13 cellular contexts compared by ENCODE assay signal in the genomic region with DNA sequence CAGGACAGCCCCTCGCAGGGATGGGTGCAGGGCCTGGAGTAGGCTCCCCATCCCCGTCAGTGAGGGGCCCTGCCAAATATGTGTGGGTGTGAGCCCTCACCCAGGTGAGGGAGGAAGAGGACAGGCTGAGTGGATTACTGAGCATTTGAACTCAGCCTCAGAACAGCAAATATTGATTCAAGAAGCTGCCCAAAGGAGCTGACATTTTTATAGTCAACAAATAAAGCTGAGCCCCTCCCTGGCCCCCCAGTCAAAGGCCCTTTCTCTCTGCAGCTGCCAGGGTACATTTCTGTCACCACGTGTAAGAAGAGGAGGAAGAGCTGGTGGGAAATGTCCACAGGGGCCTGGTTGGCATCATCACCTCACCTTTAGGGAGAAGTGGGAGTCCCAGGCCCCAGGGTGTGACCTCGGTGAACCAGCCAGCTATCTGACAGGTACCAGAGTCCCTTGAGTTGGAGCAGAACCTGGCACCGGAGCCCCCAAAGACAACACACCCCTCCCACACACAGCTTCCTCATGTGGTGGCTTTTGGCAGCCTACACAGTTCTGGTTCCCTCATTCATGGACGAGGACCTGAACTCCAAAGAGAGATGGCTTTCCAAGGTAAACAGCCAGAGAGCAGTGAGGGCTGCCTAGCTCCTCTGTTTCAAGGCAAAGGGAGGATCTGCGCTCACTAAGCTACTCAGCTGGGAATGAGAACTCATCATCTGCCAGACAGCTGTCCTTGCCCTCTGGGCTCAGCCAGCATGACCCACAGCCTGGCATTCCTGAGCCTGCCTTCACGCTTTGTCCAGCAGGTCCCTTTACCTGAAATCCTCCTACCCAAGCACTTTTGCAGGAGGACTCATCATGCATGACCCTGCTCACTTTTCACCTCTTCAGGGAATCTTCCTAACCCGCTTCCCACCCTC. TPM values are rescaled to one million over a fixed set of nuclear protein-coding genes. Genes with fewer than 3 reads are reported as not detected.
A peak's percentile ranks its signal among the peaks of the same experiment; 100 is the strongest.
DNase-seq lines count a peak whose midpoint lies in the region; ATAC-seq and TF ChIP-seq lines count a peak whose summit lies in the region.
"Had no signal": no experiment of that assay in that cellular context is flagged by ENCODE, and none has a peak within 500 bp of the region (broad histone marks: within the 10 kb centered on the region; RNA-seq: fewer than 3 reads in every experiment).

No MANE protein-coding gene starts in this region.

- H3K4me3 Mint-ChIP-seq in stimulated activated naive CD8-positive, alpha-beta T cell treated with anti-CD3 and anti-CD28 coated beads, Interleukin-15, amount 100 ng/mL, for 72 hours: no peak overlapping the region
- H3K4me3 Mint-ChIP-seq: WTC11 had no signal

- no peak overlapping the region for H3K4me3 ChIP-seq in lung
- H3K4me3 ChIP-seq in upper lobe of right lung: no peak overlapping the region
- H3K4me3 ChIP-seq: gastrocnemius medialis, GM12878, testis had no signal

- H3K36me3 ChIP-seq in lung (ENCODE audit: control insufficient read depth in 2 of 2, insufficient read depth in 2 of 2, low read length in 2 of 2) (no peaks in the 10 kb centered on the region), upper lobe of right lung (no peaks in the 10 kb centered on the region)
- H3K36me3 ChIP-seq: gastrocnemius medialis had no signal

- H3K27me3 ChIP-seq in lung (ENCODE audit: control insufficient read depth, insufficient read depth): no peaks in the 10 kb centered on the region
- no peaks in the 10 kb centered on the region for H3K27me3 ChIP-seq in upper lobe of right lung
- H3K27me3 ChIP-seq: gastrocnemius medialis, testis had no signal

- intact Hi-C loops in upper lobe of right lung (cut with DNase I): no loop called here

- peaks cover 13% of the 10 kb centered on the region for H3K4me1 Mint-ChIP-seq in stimulated activated naive CD8-positive, alpha-beta T cell treated with anti-CD3 and anti-CD28 coated beads, Interleukin-15, amount 100 ng/mL, for 72 hours
- H3K4me1 Mint-ChIP-seq: WTC11 had no signal

- H3K27me3 Mint-ChIP-seq in stimulated activated naive CD8-positive, alpha-beta T cell treated with anti-CD3 and anti-CD28 coated beads, Interleukin-15, amount 100 ng/mL, for 72 hours: peaks cover 21% of the 10 kb centered on the region

- TF ChIP-seq CTCF in lung (IDR thresholded peaks at IDR 0.05; ENCODE audit: control extremely low read depth, extremely low read depth): no peak
- no peak for TF ChIP-seq CTCF in upper lobe of right lung (IDR thresholded peaks at IDR 0.05)

- H3K9me3 ChIP-seq in lung (ENCODE audit: control insufficient read depth in 2 of 2, insufficient read depth in 1 of 2, low read length in 1 of 2) (peaks cover 0 to 5% of the 10 kb centered on the region in 2 donors), upper lobe of right lung (no peaks in the 10 kb centered on the region)
- H3K9me3 ChIP-seq: gastrocnemius medialis, testis had no signal

- peaks cover 5 to 16% of the 10 kb centered on the region in 2 donors for H3K9me3 Mint-ChIP-seq in stimulated activated naive CD8-positive, alpha-beta T cell treated with anti-CD3 and anti-CD28 coated beads, Interleukin-15, amount 100 ng/mL, for 72 hours

- 55 to 63% methylated on average over 9 of the region's 9 CpGs for WGBS in lung, 2 donors

- H3K27ac ChIP-seq in lung (ENCODE audit: low read depth in 1 of 2, low read length in 1 of 2): peak overlapping the region in 1 of 2 donors; percentile 41
- peak overlapping the region; percentile 19 for H3K27ac ChIP-seq in upper lobe of right lung
- H3K27ac ChIP-seq: gastrocnemius medialis, testis had no signal

- peak overlapping the region in 1 of 2 donors; percentile 10 for H3K27ac Mint-ChIP-seq in stimulated activated naive CD8-positive, alpha-beta T cell treated with anti-CD3 and anti-CD28 coated beads, Interleukin-15, amount 100 ng/mL, for 72 hours
- H3K27ac Mint-ChIP-seq: WTC11 had no signal

- H3K4me1 ChIP-seq in lung (ENCODE audit: control insufficient read depth in 2 of 2, insufficient read depth in 2 of 2, low read length in 2 of 2) (peaks cover 0 to 4% of the 10 kb centered on the region in 2 donors), upper lobe of right lung (no peaks in the 10 kb centered on the region)
- H3K4me1 ChIP-seq: gastrocnemius medialis, testis had no signal

- no peak for DNase-seq in stimulated activated naive CD8-positive, alpha-beta T cell treated with anti-CD3 and anti-CD28 coated beads, Interleukin-15, amount 100 ng/mL, for 72 hours
- DNase-seq in stimulated activated naive CD8-positive, alpha-beta T cell treated with anti-CD3 and anti-CD28 coated beads, Interleukin-15, Interleukin-2, amounts not matched to agents 100 U/mL and 50 U/mL, for 24 hours: no peak
- DNase-seq in NCI-H69 (lab: John Stamatoyannopoulos, UW) (peak; percentile 89), lung (ENCODE audit: low spot score) (peak; percentile 52), upper lobe of right lung (peak; percentile 71), DMS 273 (lab: John Stamatoyannopoulos, UW; ENCODE audit: unreplicated experiment) (no peak), activated gamma-delta T cell treated with Interleukin-2 at 50 U/mL for 16 hours (no peak)
- DNase-seq: caudate nucleus, gastrocnemius medialis, testis had no signal

- ATAC-seq in stimulated activated naive CD8-positive, alpha-beta T cell treated with anti-CD3 and anti-CD28 coated beads, Interleukin-15, amount 100 ng/mL, for 72 hours: peak; percentile 40
- ATAC-seq in stimulated activated naive CD8-positive, alpha-beta T cell treated with anti-CD3 and anti-CD28 coated beads, Interleukin-15, Interleukin-2, amounts not matched to agents 100 U/mL and 50 U/mL, for 24 hours: no peak
- ATAC-seq in lung (ENCODE audit: insufficient read depth, low FRiP score) (peak; percentile 45), upper lobe of right lung (peak; percentile 78), GM19467 (IDR thresholded peaks at IDR 0.05; ENCODE audit: unreplicated experiment) (no peak)
- ATAC-seq: gastrocnemius medialis, GM12878, WTC11 had no signal

RNA-seq across cellular contexts. Expression of gene TENT5C, which starts 43.0 kb away (rescaled TPM):
- total RNA-seq in lung (10 to 100 TPM; 30.1 to 39.0 TPM), upper lobe of right lung (13.7 TPM)
- 1 to 10 TPM; 2.7 to 5.0 TPM for polyA plus RNA-seq in lung

Comparison
In these comparisons a context has a peak if more than half of its experiments do, and no peak if none do; other contexts are left out.
1. ATAC-seq: peak in stimulated activated naive CD8-positive, alpha-beta T cell treated with anti-CD3 and anti-CD28 coated beads, Interleukin-15, amount 100 ng/mL, for 72 hours (single experiment), lung (single experiment) and upper lobe of right lung (single experiment); none in stimulated activated naive CD8-positive, alpha-beta T cell treated with anti-CD3 and anti-CD28 coated beads, Interleukin-15, Interleukin-2, amounts not matched to agents 100 U/mL and 50 U/mL, for 24 hours (single experiment) and GM19467 (single experiment).
2. DNase-seq: peak in NCI-H69 (single experiment), lung (single experiment) and upper lobe of right lung (single experiment); none in stimulated activated naive CD8-positive, alpha-beta T cell treated with anti-CD3 and anti-CD28 coated beads, Interleukin-15, amount 100 ng/mL, for 72 hours (0 of 2), stimulated activated naive CD8-positive, alpha-beta T cell treated with anti-CD3 and anti-CD28 coated beads, Interleukin-15, Interleukin-2, amounts not matched to agents 100 U/mL and 50 U/mL, for 24 hours (single experiment), DMS 273 (single experiment) and activated gamma-delta T cell treated with Interleukin-2 at 50 U/mL for 16 hours (single experiment).